In the genomic region with DNA sequence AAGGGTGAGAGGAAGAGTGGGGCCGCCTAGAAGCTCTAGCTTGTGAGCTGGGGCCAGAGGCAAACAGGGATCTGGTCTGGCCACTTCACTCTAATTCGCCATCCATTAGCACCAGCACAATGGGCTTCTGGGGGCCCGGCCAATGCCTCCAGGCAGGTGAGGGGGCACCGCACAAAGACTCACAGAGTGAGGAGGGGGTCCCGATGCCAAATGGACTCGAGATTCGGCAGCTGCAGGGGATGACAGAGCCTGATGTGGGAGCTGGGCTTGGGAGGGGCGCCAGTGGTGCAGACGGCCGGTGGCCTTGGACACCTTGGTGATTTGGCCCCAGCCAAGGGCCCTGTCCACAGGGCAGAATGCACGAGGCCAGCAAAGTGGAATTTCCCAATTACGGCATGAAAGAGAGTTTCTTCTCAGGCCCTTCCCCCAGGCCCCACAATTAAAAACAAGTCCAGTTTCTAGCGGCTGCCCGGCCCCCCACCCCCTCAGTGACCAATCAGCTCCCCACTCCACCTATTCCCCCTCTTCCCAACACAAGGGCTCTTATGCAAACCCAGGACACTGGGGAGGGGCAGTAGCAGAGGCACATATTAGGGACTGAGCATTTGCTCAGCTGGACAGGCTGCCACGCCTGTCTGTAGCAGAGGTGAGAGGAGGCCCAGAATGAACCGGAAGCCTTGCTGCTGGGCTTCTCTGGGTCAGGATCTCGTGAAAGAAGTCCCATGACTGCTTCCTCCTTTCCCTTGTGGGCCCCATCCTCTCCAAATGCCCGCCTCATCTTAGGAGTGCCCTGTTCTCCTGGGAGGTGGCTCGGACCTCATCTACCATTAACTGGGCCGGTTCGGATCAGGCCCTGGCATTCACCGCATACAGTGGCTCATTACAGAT, we compare ENCODE assay signal across 11 cellular contexts. TPM values are rescaled to one million over a fixed set of nuclear protein-coding genes. Genes with fewer than 3 reads are reported as not detected.
DNase-seq lines count a peak whose midpoint lies in the region; ATAC-seq and TF ChIP-seq lines count a peak whose summit lies in the region.
"Had no signal": no experiment of that assay in that cellular context is flagged by ENCODE, and none has a peak within 500 bp of the region (broad histone marks: within the 10 kb centered on the region; RNA-seq: fewer than 3 reads in every experiment).

No MANE protein-coding gene starts in this region.

- TF ChIP-seq CTCF in H9 (conservative IDR thresholded peaks at IDR 0.05), result no peak
- no peak for TF ChIP-seq CTCF in dorsolateral prefrontal cortex (IDR thresholded peaks at IDR 0.05 in 54 of 56, conservative IDR thresholded peaks at IDR 0.05 in 2 of 56; ENCODE audit: low read depth in 1 of 56, partially characterized antibody in 56 of 56)
- TF ChIP-seq CTCF in sigmoid colon (IDR thresholded peaks at IDR 0.05), result no peak

- no peak overlapping the region for H3K4ac ChIP-seq in H9 (ENCODE audit: low read depth, low read length)

- H4K20me1 ChIP-seq in H9 (ENCODE audit: control insufficient read depth, insufficient read depth, insufficient read length), result no peaks in the 10 kb centered on the region

- intact Hi-C loops in dorsolateral prefrontal cortex (cut with DNase I), result loop anchor here (2.0 to 5.0 kb wide), 3 partner anchors 36 to 44 kb away; no protein-coding TSS in a partner anchor
- intact Hi-C loops in sigmoid colon (cut with DNase I), result no loop called here

- H4K8ac ChIP-seq in H9 (replicated peaks; ENCODE audit: insufficient read length, low read depth, low read length), result no peak overlapping the region

- H4K91ac ChIP-seq in H9 (ENCODE audit: insufficient read length, low read depth, low read length), result no peak overlapping the region

- H3K4me3 Mint-ChIP-seq in H9, result no peak overlapping the region
- H3K4me3 Mint-ChIP-seq in effector memory CD8-positive, alpha-beta T cell, result no peak overlapping the region

- peak overlapping the region; percentile 68 to 88 (median 77); a peak in 5 of 7 replicates for H3K27ac Mint-ChIP-seq in H9
- no peak overlapping the region for H3K27ac Mint-ChIP-seq in effector memory CD8-positive, alpha-beta T cell

- no peaks in the 10 kb centered on the region for H3K27me3 Mint-ChIP-seq in H9 (ENCODE audit: low read depth)
- H3K27me3 Mint-ChIP-seq in effector memory CD8-positive, alpha-beta T cell, result no peaks in the 10 kb centered on the region

- no peak overlapping the region for H4K5ac ChIP-seq in H9 (ENCODE audit: insufficient read length, low read depth, low read length)

- H3K18ac ChIP-seq in H9 (ENCODE audit: insufficient read length, low read depth, low read length), result no peak overlapping the region

- H3K56ac ChIP-seq in H9 (ENCODE audit: insufficient read length, low read depth, low read length), result no peak overlapping the region

- H3K9me3 ChIP-seq in H9 (ENCODE audit: control insufficient read depth, low read depth, low read length) (no peaks in the 10 kb centered on the region), sigmoid colon (no peaks in the 10 kb centered on the region)

- H3K36me3 ChIP-seq in sigmoid colon, result peaks cover 0 to 5% (median 1%) of the 10 kb centered on the region in 4 donors

- H2BK15ac ChIP-seq in H9 (ENCODE audit: low read depth, low read length), result no peak overlapping the region

- H2BK20ac ChIP-seq in H9 (ENCODE audit: low read depth, low read length, poor library complexity, severe bottlenecking), result no peak overlapping the region

- ATAC-seq in left lobe of liver (peak; percentile 81), HG02884 (IDR thresholded peaks at IDR 0.05; ENCODE audit: unreplicated experiment) (no peak)
- ATAC-seq in effector memory CD8-positive, alpha-beta T cell (replicated peaks), result no peak

- no peak overlapping the region for H3K4me2 ChIP-seq in H9 (ENCODE audit: insufficient read depth, insufficient read length, low read length)

- H3K23me2 ChIP-seq in H9 (ENCODE audit: insufficient read length, low read depth, low read length, poor library complexity, severe bottlenecking), result no peaks in the 10 kb centered on the region

- H2BK12ac ChIP-seq in H9 (ENCODE audit: insufficient read length, low read depth, low read length), result no peak overlapping the region

- H3K4me3 ChIP-seq in dorsolateral prefrontal cortex (peak overlapping the region in 5 of 59 donors; percentile 5 to 27 (median 19)), sigmoid colon (no peak overlapping the region)

- H3K4me1 Mint-ChIP-seq in H9, result peaks cover 4 to 18% of the 10 kb centered on the region in 2 experiments; a peak in 3 of 4 replicates
- H3K4me1 Mint-ChIP-seq in effector memory CD8-positive, alpha-beta T cell (ENCODE audit: low read depth in 2 of 2), result peaks cover 0 to 5% of the 10 kb centered on the region in 2 donors

- no peak overlapping the region for H2BK120ac ChIP-seq in H9 (ENCODE audit: low read depth, low read length, poor library complexity, severe bottlenecking)

- WGBS in H9 (ENCODE audit: extremely low coverage, insufficient read length, low lambda C conversion rate), result no CpG with 5 or more reads among the region's 22 CpGs
- WGBS in sigmoid colon, 2 donors, result 83 to 88% methylated on average over 22 of the region's 22 CpGs

- H3K79me1 ChIP-seq in H9 (ENCODE audit: insufficient read depth, low read depth, low read length, poor library complexity, severe bottlenecking), result no peaks in the 10 kb centered on the region

- H3K79me2 ChIP-seq in H9 (ENCODE audit: insufficient read depth, low read length), result no peaks in the 10 kb centered on the region

- H3T11ph ChIP-seq in H9 (ENCODE audit: low read length), result no peak overlapping the region

- H2AK5ac ChIP-seq in H9 (ENCODE audit: insufficient read length, low read length), result no peak overlapping the region

- H3K36me3 Mint-ChIP-seq in H9 (ENCODE audit: insufficient read depth in 1 of 3, low read depth in 3 of 3), result peaks cover 14 to 35% (median 26%) of the 10 kb centered on the region in 3 experiments
- peaks cover 18% of the 10 kb centered on the region for H3K36me3 Mint-ChIP-seq in effector memory CD8-positive, alpha-beta T cell (ENCODE audit: insufficient read depth)

- no peak overlapping the region for H3K14ac ChIP-seq in H9 (ENCODE audit: insufficient read depth, low read length)

- no peak for TF ChIP-seq POLR2A in sigmoid colon (IDR thresholded peaks at IDR 0.05)

- H2AFZ ChIP-seq in H9 (ENCODE audit: low read length), result no peak overlapping the region

- peak in 1 of 4 donors; percentile 24 for TF ChIP-seq EP300 in sigmoid colon (IDR thresholded peaks at IDR 0.05)

- H3K9ac ChIP-seq in H9 (ENCODE audit: extremely low read depth, insufficient read length, low read length), result no peak overlapping the region

- DNase-seq in H9 (no peak), dorsolateral prefrontal cortex (peak in 2 of 10 donors; percentile 42 to 44), left lobe of liver (ENCODE audit: low spot score) (peak; percentile 94), sigmoid colon (peak; percentile 92), NOMO-1 treated with dmso at 0.1 percent for 144 hours (lab: John Stamatoyannopoulos, UW; ENCODE audit: unreplicated experiment) (no peak), NOMO-1 treated with DMSO at 0.1 percent for 48 hours (lab: John Stamatoyannopoulos, UW; ENCODE audit: unreplicated experiment) (no peak)
- no peak for DNase-seq in effector memory CD8-positive, alpha-beta T cell
- DNase-seq: activated CD4-positive, CD25-positive, alpha-beta regulatory T cell; activated gamma-delta T cell; NCI-H2171 had no signal

- H3K27me3 ChIP-seq in H9 (ENCODE audit: insufficient read depth, low read length), result no peaks in the 10 kb centered on the region
- no peaks in the 10 kb centered on the region for H3K27me3 ChIP-seq in dorsolateral prefrontal cortex
- no peaks in the 10 kb centered on the region for H3K27me3 ChIP-seq in sigmoid colon

- H3K9me3 Mint-ChIP-seq in H9, result no peaks in the 10 kb centered on the region
- no peaks in the 10 kb centered on the region for H3K9me3 Mint-ChIP-seq in effector memory CD8-positive, alpha-beta T cell

- H2BK5ac ChIP-seq in H9 (ENCODE audit: insufficient read length, low read length), result no peak overlapping the region

- H3K4me1 ChIP-seq in H9 (ENCODE audit: insufficient read depth, low read length), result no peaks in the 10 kb centered on the region
- H3K4me1 ChIP-seq in sigmoid colon, result peaks cover 0 to 46% (median 36%) of the 10 kb centered on the region in 4 donors

- no peak overlapping the region for H3K27ac ChIP-seq in H9 (ENCODE audit: insufficient read length, low read depth, low read length)
- peak overlapping the region; percentile 6 to 93 (median 79) for H3K27ac ChIP-seq in dorsolateral prefrontal cortex
- H3K27ac ChIP-seq in sigmoid colon, result peak overlapping the region; percentile 80 to 97 (median 88)

- H3K23ac ChIP-seq in H9 (ENCODE audit: insufficient read length, low read depth, low read length), result no peak overlapping the region

RNA-seq across cellular contexts. Expression of a gene that starts 39.4 kb away (rescaled TPM):
- total RNA-seq in H9 (2021) (41.0 and 42.5 TPM in 2 replicates), dorsolateral prefrontal cortex (100 to 1,000 TPM; 135 to 968 (median 301) TPM), left lobe of liver (58.1 TPM), sigmoid colon (10 to 100 TPM; 36.4 to 100.0 (median 60.7) TPM)
- polyA plus RNA-seq in sigmoid colon, result 10 to 100 TPM in 2 of 3 donors, 1 to 10 TPM in 1; 5.4 to 28.2 (median 10.9) TPM

Comparison
In these comparisons a context has a peak if more than half of its experiments do, and no peak if none do; other contexts are left out.
1. DNase-seq: peak in left lobe of liver (single experiment) and sigmoid colon (single experiment); none in H9 (single experiment), NOMO-1 treated with dmso at 0.1 percent for 144 hours (single experiment), effector memory CD8-positive, alpha-beta T cell (0 of 3) and NOMO-1 treated with DMSO at 0.1 percent for 48 hours (single experiment).
2. H3K27ac Mint-ChIP-seq: peak in H9 (3 of 3); none in effector memory CD8-positive, alpha-beta T cell (0 of 2).